2 cellular contexts compared by ENCODE assay signal in the genomic region with DNA sequence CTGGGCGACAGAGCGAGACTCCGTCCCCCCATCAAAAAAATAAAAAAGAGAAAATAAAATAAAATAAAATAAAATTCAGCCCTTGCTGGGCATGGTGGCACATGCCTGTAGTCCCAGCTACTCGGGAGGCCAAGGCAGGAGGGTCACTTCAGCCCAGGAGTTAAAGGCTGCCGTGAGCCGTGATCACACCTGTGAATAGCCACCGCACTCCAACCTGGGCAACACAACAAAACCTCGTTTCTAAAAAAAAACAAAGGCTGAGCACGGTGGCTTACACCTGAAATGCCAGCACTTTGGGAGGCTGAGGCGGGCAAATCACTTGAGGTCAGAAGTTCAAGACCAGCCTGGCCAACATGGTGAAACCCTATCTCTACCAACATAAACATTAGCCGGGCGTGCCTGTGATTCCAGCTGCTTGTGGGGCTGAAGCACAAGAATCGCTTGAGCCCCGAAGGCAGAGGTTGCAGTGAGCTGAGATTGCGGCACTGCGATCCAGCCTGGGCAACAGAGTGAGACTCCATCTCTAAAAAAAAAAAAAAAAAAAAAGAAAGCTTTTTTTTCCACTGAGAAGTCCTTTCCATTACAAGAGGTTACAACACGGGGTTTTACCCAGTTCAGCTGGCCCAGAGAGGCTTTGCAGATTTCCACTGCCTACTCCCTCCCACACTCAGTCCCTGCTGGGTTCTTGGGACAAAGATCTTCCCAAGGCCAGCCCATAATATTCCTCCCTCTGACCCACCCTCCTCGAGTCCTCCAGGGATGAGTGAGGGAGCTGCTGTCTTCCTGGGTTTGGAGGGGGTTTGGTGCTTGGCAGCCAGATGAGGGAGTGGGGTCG.
TF ChIP-seq lines count a peak whose summit lies in the region.

No MANE protein-coding gene starts in this region.

TF ChIP-seq in liver, 16 proteins besides CTCF, POLR2A, EP300 and RAD21 (continued from another document):
- TF ChIP-seq, protein P1, sequence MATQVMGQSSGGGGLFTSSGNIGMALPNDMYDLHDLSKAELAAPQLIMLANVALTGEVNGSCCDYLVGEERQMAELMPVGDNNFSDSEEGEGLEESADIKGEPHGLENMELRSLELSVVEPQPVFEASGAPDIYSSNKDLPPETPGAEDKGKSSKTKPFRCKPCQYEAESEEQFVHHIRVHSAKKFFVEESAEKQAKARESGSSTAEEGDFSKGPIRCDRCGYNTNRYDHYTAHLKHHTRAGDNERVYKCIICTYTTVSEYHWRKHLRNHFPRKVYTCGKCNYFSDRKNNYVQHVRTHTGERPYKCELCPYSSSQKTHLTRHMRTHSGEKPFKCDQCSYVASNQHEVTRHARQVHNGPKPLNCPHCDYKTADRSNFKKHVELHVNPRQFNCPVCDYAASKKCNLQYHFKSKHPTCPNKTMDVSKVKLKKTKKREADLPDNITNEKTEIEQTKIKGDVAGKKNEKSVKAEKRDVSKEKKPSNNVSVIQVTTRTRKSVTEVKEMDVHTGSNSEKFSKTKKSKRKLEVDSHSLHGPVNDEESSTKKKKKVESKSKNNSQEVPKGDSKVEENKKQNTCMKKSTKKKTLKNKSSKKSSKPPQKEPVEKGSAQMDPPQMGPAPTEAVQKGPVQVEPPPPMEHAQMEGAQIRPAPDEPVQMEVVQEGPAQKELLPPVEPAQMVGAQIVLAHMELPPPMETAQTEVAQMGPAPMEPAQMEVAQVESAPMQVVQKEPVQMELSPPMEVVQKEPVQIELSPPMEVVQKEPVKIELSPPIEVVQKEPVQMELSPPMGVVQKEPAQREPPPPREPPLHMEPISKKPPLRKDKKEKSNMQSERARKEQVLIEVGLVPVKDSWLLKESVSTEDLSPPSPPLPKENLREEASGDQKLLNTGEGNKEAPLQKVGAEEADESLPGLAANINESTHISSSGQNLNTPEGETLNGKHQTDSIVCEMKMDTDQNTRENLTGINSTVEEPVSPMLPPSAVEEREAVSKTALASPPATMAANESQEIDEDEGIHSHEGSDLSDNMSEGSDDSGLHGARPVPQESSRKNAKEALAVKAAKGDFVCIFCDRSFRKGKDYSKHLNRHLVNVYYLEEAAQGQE (IDR thresholded peaks at IDR 0.05), result no peak
- TF ChIP-seq, protein P2, sequence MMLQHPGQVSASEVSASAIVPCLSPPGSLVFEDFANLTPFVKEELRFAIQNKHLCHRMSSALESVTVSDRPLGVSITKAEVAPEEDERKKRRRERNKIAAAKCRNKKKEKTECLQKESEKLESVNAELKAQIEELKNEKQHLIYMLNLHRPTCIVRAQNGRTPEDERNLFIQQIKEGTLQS (IDR thresholded peaks at IDR 0.05), result no peak
- TF ChIP-seq YY1 (IDR thresholded peaks at IDR 0.05) (no peak), RXRA (IDR thresholded peaks at IDR 0.05) (peak in 1 of 2 donors; percentile 36), FOXA2 (IDR thresholded peaks at IDR 0.05) (no peak)
TF ChIP-seq in liver: peak in this region for 1.

TF ChIP-seq in WTC11, 78 proteins besides CTCF, POLR2A, EP300 and RAD21:
- TF ChIP-seq, protein P3, sequence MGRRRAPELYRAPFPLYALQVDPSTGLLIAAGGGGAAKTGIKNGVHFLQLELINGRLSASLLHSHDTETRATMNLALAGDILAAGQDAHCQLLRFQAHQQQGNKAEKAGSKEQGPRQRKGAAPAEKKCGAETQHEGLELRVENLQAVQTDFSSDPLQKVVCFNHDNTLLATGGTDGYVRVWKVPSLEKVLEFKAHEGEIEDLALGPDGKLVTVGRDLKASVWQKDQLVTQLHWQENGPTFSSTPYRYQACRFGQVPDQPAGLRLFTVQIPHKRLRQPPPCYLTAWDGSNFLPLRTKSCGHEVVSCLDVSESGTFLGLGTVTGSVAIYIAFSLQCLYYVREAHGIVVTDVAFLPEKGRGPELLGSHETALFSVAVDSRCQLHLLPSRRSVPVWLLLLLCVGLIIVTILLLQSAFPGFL (CRISPR knock-in tag; IDR thresholded peaks at IDR 0.05; ENCODE audit: borderline replicate concordance), result no peak
- TF ChIP-seq, protein P4, sequence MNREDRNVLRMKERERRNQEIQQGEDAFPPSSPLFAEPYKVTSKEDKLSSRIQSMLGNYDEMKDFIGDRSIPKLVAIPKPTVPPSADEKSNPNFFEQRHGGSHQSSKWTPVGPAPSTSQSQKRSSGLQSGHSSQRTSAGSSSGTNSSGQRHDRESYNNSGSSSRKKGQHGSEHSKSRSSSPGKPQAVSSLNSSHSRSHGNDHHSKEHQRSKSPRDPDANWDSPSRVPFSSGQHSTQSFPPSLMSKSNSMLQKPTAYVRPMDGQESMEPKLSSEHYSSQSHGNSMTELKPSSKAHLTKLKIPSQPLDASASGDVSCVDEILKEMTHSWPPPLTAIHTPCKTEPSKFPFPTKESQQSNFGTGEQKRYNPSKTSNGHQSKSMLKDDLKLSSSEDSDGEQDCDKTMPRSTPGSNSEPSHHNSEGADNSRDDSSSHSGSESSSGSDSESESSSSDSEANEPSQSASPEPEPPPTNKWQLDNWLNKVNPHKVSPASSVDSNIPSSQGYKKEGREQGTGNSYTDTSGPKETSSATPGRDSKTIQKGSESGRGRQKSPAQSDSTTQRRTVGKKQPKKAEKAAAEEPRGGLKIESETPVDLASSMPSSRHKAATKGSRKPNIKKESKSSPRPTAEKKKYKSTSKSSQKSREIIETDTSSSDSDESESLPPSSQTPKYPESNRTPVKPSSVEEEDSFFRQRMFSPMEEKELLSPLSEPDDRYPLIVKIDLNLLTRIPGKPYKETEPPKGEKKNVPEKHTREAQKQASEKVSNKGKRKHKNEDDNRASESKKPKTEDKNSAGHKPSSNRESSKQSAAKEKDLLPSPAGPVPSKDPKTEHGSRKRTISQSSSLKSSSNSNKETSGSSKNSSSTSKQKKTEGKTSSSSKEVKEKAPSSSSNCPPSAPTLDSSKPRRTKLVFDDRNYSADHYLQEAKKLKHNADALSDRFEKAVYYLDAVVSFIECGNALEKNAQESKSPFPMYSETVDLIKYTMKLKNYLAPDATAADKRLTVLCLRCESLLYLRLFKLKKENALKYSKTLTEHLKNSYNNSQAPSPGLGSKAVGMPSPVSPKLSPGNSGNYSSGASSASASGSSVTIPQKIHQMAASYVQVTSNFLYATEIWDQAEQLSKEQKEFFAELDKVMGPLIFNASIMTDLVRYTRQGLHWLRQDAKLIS (CRISPR knock-in tag; IDR thresholded peaks at IDR 0.05; ENCODE audit: borderline replicate concordance), result no peak
- TF ChIP-seq MYBL2 (CRISPR knock-in tag; IDR thresholded peaks at IDR 0.05), result no peak
- TF ChIP-seq ELF4 (CRISPR knock-in tag; IDR thresholded peaks at IDR 0.05; ENCODE audit: low read depth), result no peak
